ENCODE assay signal across 9 cellular contexts in the genomic region with DNA sequence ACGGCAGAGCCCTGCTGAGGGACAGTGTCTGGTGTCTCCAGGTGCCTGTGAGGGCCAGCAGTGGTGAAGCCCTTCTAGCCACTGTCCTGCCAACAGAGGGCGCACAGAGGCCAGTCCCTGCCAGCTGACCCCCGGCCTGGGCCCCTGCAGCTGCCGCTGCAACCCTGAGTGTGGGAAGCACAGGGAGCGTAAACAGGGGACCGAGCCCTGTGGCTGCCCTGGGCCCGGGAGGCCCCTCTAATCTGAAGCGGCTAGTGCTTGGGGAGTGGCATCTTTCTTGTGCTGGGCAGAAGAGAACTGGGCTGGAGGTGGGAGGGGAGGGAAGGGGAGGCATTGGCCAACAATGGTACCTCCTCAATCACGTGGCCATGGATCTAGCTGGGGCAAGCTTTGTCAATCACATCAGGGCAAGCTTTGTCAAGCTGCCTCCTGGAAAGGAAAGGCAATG. TPM values are rescaled to one million over a fixed set of nuclear protein-coding genes. Genes with fewer than 3 reads are reported as not detected.
DNase-seq lines count a peak whose midpoint lies in the region; ATAC-seq, FAIRE-seq and TF ChIP-seq lines count a peak whose summit lies in the region.
"Had no signal": no experiment of that assay in that cellular context is flagged by ENCODE, and none has a peak within 500 bp of the region (broad histone marks: within the 10 kb centered on the region; RNA-seq: fewer than 3 reads in every experiment).

No MANE protein-coding gene starts in this region.

- peak; percentile 94 for ATAC-seq in Panc1

- H3K4me1 Mint-ChIP-seq in mesothelial cell of epicardium: peaks cover 70% of the 10 kb centered on the region

- H2AFZ ChIP-seq in endothelial cell of umbilical vein (ENCODE audit: low read depth, low read length): peak overlapping the region; percentile 30

- POLR2A ChIA-PET in Panc1 (lab: Charles Lee): no interaction called here
- POLR2A ChIA-PET in endothelial cell of umbilical vein (lab: Charles Lee): no interaction called here

- no peaks in the 10 kb centered on the region for H3K79me2 ChIP-seq in endothelial cell of umbilical vein (ENCODE audit: control insufficient read depth, insufficient read depth, low read length)

- H4K20me1 ChIP-seq in endothelial cell of umbilical vein (replicated peaks; ENCODE audit: control insufficient read depth, extremely low read depth, insufficient read depth, low read length): no peaks in the 10 kb centered on the region

- H3K4me3 ChIP-seq in Panc1 (ENCODE audit: low read depth in 2 of 2, low read length in 2 of 2) (no peak overlapping the region), endothelial cell of umbilical vein (replicated peaks in 1 of 3; ENCODE audit: insufficient read depth in 1 of 3, low read depth in 1 of 3, low read length in 3 of 3) (no peak overlapping the region)

- H3K4me1 ChIP-seq in Panc1 (ENCODE audit: control insufficient read depth, insufficient read depth, low read length) (no peaks in the 10 kb centered on the region), endothelial cell of umbilical vein (ENCODE audit: control insufficient read depth, extremely low read depth, insufficient read depth, low read length) (peaks cover under 1% of the 10 kb centered on the region)

- BruUV-seq in Panc1 (replicated peaks; lab: Mats Ljungman, UMichigan) (no TSS peak), endothelial cell of umbilical vein (replicated peaks; lab: Mats Ljungman, UMichigan) (no TSS peak)

- no peak overlapping the region for H3K9ac ChIP-seq in endothelial cell of umbilical vein (replicated peaks; ENCODE audit: extremely low read depth, insufficient read depth, low read length)

- H3K4me2 ChIP-seq in endothelial cell of umbilical vein (ENCODE audit: insufficient read depth, low read length): no peak overlapping the region

- intact Hi-C loops in Panc1 (cut with micrococcal nuclease; ENCODE audit: unreplicated experiment): no loop called here
- intact Hi-C loops in endothelial cell of umbilical vein (cut with micrococcal nuclease): loop anchor here (1.0 to 2.0 kb wide), 2 partner anchors 34 to 222 kb away; no protein-coding TSS in a partner anchor

- peak; percentile 98 for TF ChIP-seq CTCF in Panc1 (IDR thresholded peaks at IDR 0.05)
- TF ChIP-seq CTCF in endothelial cell of umbilical vein (IDR thresholded peaks at IDR 0.05; ENCODE audit: extremely low read depth in 1 of 2, insufficient read depth in 1 of 2, low read depth in 1 of 2, low read length in 2 of 2): peak; percentile 77 to 94
- TF ChIP-seq CTCF in mesothelial cell of epicardium (IDR thresholded peaks at IDR 0.05; ENCODE audit: unreplicated experiment): no peak

- no peaks in the 10 kb centered on the region for H3K27me3 ChIP-seq in Panc1 (ENCODE audit: control insufficient read depth, insufficient read depth, low read length)
- H3K27me3 ChIP-seq in endothelial cell of umbilical vein (ENCODE audit: control insufficient read depth in 2 of 2, insufficient read depth in 2 of 2, low read length in 2 of 2): no peaks in the 10 kb centered on the region

- no peaks in the 10 kb centered on the region for H3K9me3 Mint-ChIP-seq in mesothelial cell of epicardium
- H3K9me3 Mint-ChIP-seq: T-helper 1 cell treated with Interleukin-12 subunit alpha and Interleukin-12 subunit beta and Interleukin-4 antibody, amounts not matched to agents 30 μg/mL and 1 μg/mL, for 36 hours had no signal

- no peaks in the 10 kb centered on the region for H3K9me1 ChIP-seq in endothelial cell of umbilical vein (replicated peaks; ENCODE audit: control insufficient read depth, extremely low read depth, insufficient read depth, low read length)

- H3K27me3 Mint-ChIP-seq in mesothelial cell of epicardium (ENCODE audit: low read depth): no peaks in the 10 kb centered on the region

- H3K36me3 ChIP-seq in Panc1 (ENCODE audit: control insufficient read depth, insufficient read depth, low read length): no peaks in the 10 kb centered on the region
- no peaks in the 10 kb centered on the region for H3K36me3 ChIP-seq in endothelial cell of umbilical vein (ENCODE audit: control insufficient read depth in 2 of 2, extremely low read depth in 1 of 2, insufficient read depth in 2 of 2, low read length in 2 of 2)

- H3K9me3 ChIP-seq in Panc1 (ENCODE audit: control insufficient read depth, insufficient read depth, low read depth, low read length) (no peaks in the 10 kb centered on the region), endothelial cell of umbilical vein (replicated peaks; ENCODE audit: control insufficient read depth, insufficient read depth, low read length) (no peaks in the 10 kb centered on the region)

- CTCF ChIA-PET in Panc1 (lab: Charles Lee): interaction anchor here (0.6 to 1.6 kb wide), 4 partner anchors 9 to 224 kb away, joined by 4 to 7 read pairs (median 5); a partner anchor contains a TSS
- CTCF ChIA-PET in endothelial cell of umbilical vein (lab: Charles Lee): interaction anchor here (0.6 to 8.1 kb wide), 20 partner anchors 9 to 376 kb away, joined by 3 to 75 read pairs (median 4); a partner anchor contains a TSS

- TF ChIP-seq POLR2A in endothelial cell of umbilical vein (IDR thresholded peaks at IDR 0.05; ENCODE audit: low read depth, low read length): no peak

- DNase-seq in Caki2 (ENCODE audit: low read depth) (peak; percentile 77), HTR-8/SVneo (ENCODE audit: insufficient read length, low spot score) (peak; percentile 76), Panc1 (ENCODE audit: low read depth, low spot score) (peak; percentile 22), endothelial cell of umbilical vein (ENCODE audit: low read depth, low spot score) (peak; percentile 68), mesothelial cell of epicardium (ENCODE audit: low spot score in 2 of 2, unreplicated experiment in 2 of 2) (peak in 1 of 2 experiments; percentile 66), dedifferentiated amniotic fluid mesenchymal stem cell (ENCODE audit: extremely low spot score) (no peak), cortex of kidney (lab: John Stamatoyannopoulos, UW) (no peak), activated T-cell treated with anti-CD3 and anti-CD28 coated beads for 4 hours (no peak)

- peaks cover 12% of the 10 kb centered on the region for H3K36me3 Mint-ChIP-seq in mesothelial cell of epicardium

- FAIRE-seq in HTR-8/SVneo (lab: Jason Lieb, UNC) (peak; percentile 4), endothelial cell of umbilical vein (lab: Jason Lieb, UNC) (peak; percentile 88)

- H3K27ac Mint-ChIP-seq in mesothelial cell of epicardium: peak overlapping the region; percentile 96
- H3K27ac Mint-ChIP-seq: T-helper 1 cell treated with Interleukin-12 subunit alpha and Interleukin-12 subunit beta and Interleukin-4 antibody, amounts not matched to agents 30 μg/mL and 1 μg/mL, for 36 hours had no signal

- dilution Hi-C loops in endothelial cell of umbilical vein (cut with MboI; ENCODE audit: extremely low pct_ligation_motif_present, low sequenced_read_pairs): no loop called here

- no peak overlapping the region for H3K27ac ChIP-seq in Panc1 (ENCODE audit: low read length)
- no peak overlapping the region for H3K27ac ChIP-seq in endothelial cell of umbilical vein (ENCODE audit: insufficient read depth, low read depth, low read length)

- in situ Hi-C loops in Caki2 (cut with HindIII; ENCODE audit: low pct_unique_long_range_greater_than_20kb, low sequenced_read_pairs) (no loop called here), Panc1 (cut with HindIII; ENCODE audit: low pct_unique_long_range_greater_than_20kb, low sequenced_read_pairs) (no loop called here)

- H3K4me3 Mint-ChIP-seq in mesothelial cell of epicardium: no peak overlapping the region
- H3K4me3 Mint-ChIP-seq: T-helper 1 cell treated with Interleukin-12 subunit alpha and Interleukin-12 subunit beta and Interleukin-4 antibody, amounts not matched to agents 30 μg/mL and 1 μg/mL, for 36 hours had no signal

RNA-seq across cellular contexts. Expression of a gene that starts 34.6 kb away (rescaled TPM):
- 69.2 and 73.4 TPM in 2 replicates for total RNA-seq in Caki2 (2014; rRNA removed; shearing (Covaris generic); ENCODE audit: low replicate concordance)
- 54.4 TPM for total RNA-seq in Panc1 (2021; ENCODE audit: unreplicated experiment)
- polyA plus RNA-seq in Panc1 (2012; ENCODE audit: insufficient read length): 64.3 TPM
- 108 and 114 TPM in 2 replicates for total RNA-seq in endothelial cell of umbilical vein
- 74.1 and 77.2 TPM in 2 replicates for polyA plus RNA-seq in endothelial cell of umbilical vein
- polyA plus RNA-seq in endothelial cell of umbilical vein (2011; cell fraction: cytosol; rRNA removed): 88.7 and 106 TPM in 2 replicates
- 74.2 and 76.4 TPM in 2 replicates for polyA plus RNA-seq in endothelial cell of umbilical vein (2011; cell fraction: nucleus; rRNA removed)
- 154 and 159 TPM in 2 replicates for polyA plus RNA-seq in endothelial cell of umbilical vein (2012)
- polyA minus RNA-seq in endothelial cell of umbilical vein: 45.9 and 64.0 TPM in 2 replicates
- polyA minus RNA-seq in endothelial cell of umbilical vein (2011; cell fraction: cytosol; rRNA and poly(A)+ RNA removed): 17.6 TPM
- 26.3 and 40.0 TPM in 2 replicates for polyA minus RNA-seq in endothelial cell of umbilical vein (2011; cell fraction: nucleus; rRNA and poly(A)+ RNA removed)
- 74.3 to 85.3 TPM (median 79.2 TPM) in 3 replicates for total RNA-seq in mesothelial cell of epicardium

RNA-seq across cellular contexts. Expression of a gene that starts 35.3 kb away (rescaled TPM):
- total RNA-seq in Caki2 (2014; rRNA removed; shearing (Covaris generic); ENCODE audit: low replicate concordance): 9.1 and 14.3 TPM in 2 replicates
- total RNA-seq in Panc1 (2021; ENCODE audit: unreplicated experiment) (20.7 TPM), endothelial cell of umbilical vein (10.6 and 11.0 TPM in 2 replicates), mesothelial cell of epicardium (13.0 to 13.9 TPM (median 13.7 TPM) in 3 replicates)
- polyA plus RNA-seq in Panc1 (2012; ENCODE audit: insufficient read length): 19.3 TPM
- 4.9 and 6.6 TPM in 2 replicates for polyA plus RNA-seq in endothelial cell of umbilical vein
- 10.2 and 10.4 TPM in 2 replicates for polyA plus RNA-seq in endothelial cell of umbilical vein (2011; cell fraction: cytosol; rRNA removed)
- polyA plus RNA-seq in endothelial cell of umbilical vein (2011; cell fraction: nucleus; rRNA removed): 3.4 and 3.6 TPM in 2 replicates
- polyA plus RNA-seq in endothelial cell of umbilical vein (2012): 15.5 and 15.6 TPM in 2 replicates
- 2.9 and 3.3 TPM in 2 replicates for polyA minus RNA-seq in endothelial cell of umbilical vein
- 2.9 TPM for polyA minus RNA-seq in endothelial cell of umbilical vein (2011; cell fraction: cytosol; rRNA and poly(A)+ RNA removed)
- 1.3 TPM in 2 replicates for polyA minus RNA-seq in endothelial cell of umbilical vein (2011; cell fraction: nucleus; rRNA and poly(A)+ RNA removed)

RNA-seq across cellular contexts. Expression of a gene that starts 35.6 kb away (rescaled TPM):
- total RNA-seq in Caki2 (2014; rRNA removed; shearing (Covaris generic); ENCODE audit: low replicate concordance): 9.5 and 22.1 TPM in 2 replicates
- total RNA-seq in Panc1 (2021; ENCODE audit: unreplicated experiment) (11.6 TPM), endothelial cell of umbilical vein (13.1 and 17.0 TPM in 2 replicates), mesothelial cell of epicardium (33.3 to 36.8 TPM (median 34.9 TPM) in 3 replicates)
- 4.0 TPM for polyA plus RNA-seq in Panc1 (2012; ENCODE audit: insufficient read length)
- 8.1 and 9.8 TPM in 2 replicates for polyA plus RNA-seq in endothelial cell of umbilical vein
- polyA plus RNA-seq in endothelial cell of umbilical vein (2011; cell fraction: cytosol; rRNA removed): 10.6 and 12.2 TPM in 2 replicates
- 15.1 and 15.9 TPM in 2 replicates for polyA plus RNA-seq in endothelial cell of umbilical vein (2011; cell fraction: nucleus; rRNA removed)
- polyA plus RNA-seq in endothelial cell of umbilical vein (2012): 5.5 and 8.5 TPM in 2 replicates
- 24.0 TPM in 2 replicates for polyA minus RNA-seq in endothelial cell of umbilical vein
- polyA minus RNA-seq in endothelial cell of umbilical vein (2011; cell fraction: cytosol; rRNA and poly(A)+ RNA removed): 8.8 TPM
- polyA minus RNA-seq in endothelial cell of umbilical vein (2011; cell fraction: nucleus; rRNA and poly(A)+ RNA removed): 9.7 and 11.3 TPM in 2 replicates

Comparison
In these comparisons a context has a peak if more than half of its experiments do, and no peak if none do; other contexts are left out.
1. DNase-seq: peak in Caki2 (single experiment), HTR-8/SVneo (single experiment), Panc1 (single experiment) and endothelial cell of umbilical vein (single experiment); none in dedifferentiated amniotic fluid mesenchymal stem cell (single experiment), cortex of kidney (single experiment) and activated T-cell treated with anti-CD3 and anti-CD28 coated beads for 4 hours (single experiment).